ENCODE assay signal across 14 cellular contexts in genomic region chr18:78160961-78161656, GRCh38.
DNase-seq lines count a peak whose midpoint lies in the region; ATAC-seq, FAIRE-seq and TF ChIP-seq lines count a peak whose summit lies in the region.
"Had no signal": no experiment of that assay in that cellular context is flagged by ENCODE, and none has a peak within 500 bp of the region (broad histone marks: within the 10 kb centered on the region; RNA-seq: fewer than 3 reads in every experiment).

No MANE protein-coding gene starts in this region.

- H3K9me3 ChIP-seq in small intestine (ENCODE audit: control insufficient read depth, low read depth) (no peaks in the 10 kb centered on the region), endodermal cell (ENCODE audit: control insufficient read depth, low read length) (no peaks in the 10 kb centered on the region)
- H3K9me3 ChIP-seq: BE2C had no signal

- H3K9ac ChIP-seq in endodermal cell (ENCODE audit: extremely low read depth, low read length, poor library complexity, severe bottlenecking) = no peak overlapping the region

- H3K27me3 ChIP-seq in small intestine (ENCODE audit: control insufficient read depth in 2 of 2, insufficient read depth in 2 of 2, low read length in 2 of 2) (no peaks in the 10 kb centered on the region), dorsolateral prefrontal cortex (peaks cover 0 to 4% (median 0%) of the 10 kb centered on the region in 45 donors), endodermal cell (ENCODE audit: control insufficient read depth, insufficient read depth, low read length, poor library complexity, severe bottlenecking) (no peaks in the 10 kb centered on the region)
- H3K27me3 ChIP-seq: BE2C had no signal

- 60 to 70% (median 62%) methylated on average over 11 of the region's 11 CpGs for WGBS in small intestine, 3 donors
- 90 to 94% methylated on average over 10 to 11 of the region's 11 CpGs for WGBS in endodermal cell (ENCODE audit: insufficient coverage in 1 of 2, insufficient read length in 1 of 2), 2 experiments

- DNase-seq in M059J (ENCODE audit: low read depth) = peak; percentile 10
- peak; percentile 52 for DNase-seq in RKO (ENCODE audit: low spot score)
- DNase-seq in fibroblast of mammary gland (ENCODE audit: low read depth) = peak; percentile 4
- peak; percentile 54 for DNase-seq in small intestine
- no peak for DNase-seq in dorsolateral prefrontal cortex
- DNase-seq in endodermal cell = no peak
- DNase-seq: BE2C; CD8-positive, alpha-beta T cell; GOT3; NCI-H1092; NCI-H1694 treated with DMSO at 0.1 percent for 48 hours; NCI-H510A treated with DMSO at 0.1 percent for 48 hours; OCI-M1 had no signal

- ATAC-seq in HG02678 (IDR thresholded peaks at IDR 0.05; ENCODE audit: unreplicated experiment) = no peak
- ATAC-seq: CD8-positive, alpha-beta T cell had no signal

- H3K4me1 ChIP-seq in small intestine (ENCODE audit: control insufficient read depth in 2 of 2, insufficient read depth in 1 of 2, low read depth in 1 of 2, low read length in 1 of 2) = no peaks in the 10 kb centered on the region
- no peaks in the 10 kb centered on the region for H3K4me1 ChIP-seq in endodermal cell (ENCODE audit: control insufficient read depth, insufficient read depth, low read length)
- H3K4me1 ChIP-seq: BE2C had no signal

- H3K4me3 Mint-ChIP-seq in endodermal cell = no peak overlapping the region
- H3K4me3 Mint-ChIP-seq: CD8-positive, alpha-beta T cell had no signal

- no peaks in the 10 kb centered on the region for H3K4me1 Mint-ChIP-seq in endodermal cell

- H3K27ac ChIP-seq in small intestine (ENCODE audit: low read depth in 1 of 2, low read length in 1 of 2) (no peak overlapping the region), dorsolateral prefrontal cortex (no peak overlapping the region), endodermal cell (ENCODE audit: low read depth, low read length) (no peak overlapping the region)

- peaks cover 9% of the 10 kb centered on the region for H3K9me3 Mint-ChIP-seq in endodermal cell

- no peaks in the 10 kb centered on the region for H3K36me3 Mint-ChIP-seq in endodermal cell (ENCODE audit: low read depth)
- H3K36me3 Mint-ChIP-seq: CD8-positive, alpha-beta T cell had no signal

- intact Hi-C loops in dorsolateral prefrontal cortex (cut with DNase I) = no loop called here

- H3K27ac Mint-ChIP-seq in endodermal cell = no peak overlapping the region
- H3K27ac Mint-ChIP-seq: CD8-positive, alpha-beta T cell had no signal

- TF ChIP-seq CTCF in fibroblast of mammary gland (conservative IDR thresholded peaks at IDR 0.05; ENCODE audit: control insufficient read depth, insufficient read depth, low read depth, low read length) (no peak), dorsolateral prefrontal cortex (IDR thresholded peaks at IDR 0.05 in 54 of 56, conservative IDR thresholded peaks at IDR 0.05 in 2 of 56; ENCODE audit: low read depth in 1 of 56, partially characterized antibody in 56 of 56) (no peak), endodermal cell (conservative IDR thresholded peaks at IDR 0.05) (no peak)

- H3K27me3 Mint-ChIP-seq in endodermal cell (ENCODE audit: insufficient read depth) = no peaks in the 10 kb centered on the region

- H3K36me3 ChIP-seq in small intestine (ENCODE audit: control insufficient read depth in 2 of 2, insufficient read depth in 2 of 2, low read length in 2 of 2) (no peaks in the 10 kb centered on the region), endodermal cell (ENCODE audit: control insufficient read depth, insufficient read depth, low read length) (no peaks in the 10 kb centered on the region)
- H3K36me3 ChIP-seq: BE2C had no signal

- H3K4me3 ChIP-seq in fibroblast of mammary gland (ENCODE audit: control insufficient read depth, low read depth, low read length) (no peak overlapping the region), small intestine (ENCODE audit: low read depth in 1 of 2, low read length in 2 of 2) (no peak overlapping the region), dorsolateral prefrontal cortex (no peak overlapping the region), endodermal cell (ENCODE audit: low read length) (no peak overlapping the region)

- no peak for FAIRE-seq in small intestine (lab: Jason Lieb, UNC)

Comparison
In these comparisons a context has a peak if more than half of its experiments do, and no peak if none do; other contexts are left out.
1. DNase-seq: peak in M059J (single experiment), RKO (single experiment), fibroblast of mammary gland (single experiment) and small intestine (single experiment); none in dorsolateral prefrontal cortex (0 of 10) and endodermal cell (single experiment).